In the genomic region with DNA sequence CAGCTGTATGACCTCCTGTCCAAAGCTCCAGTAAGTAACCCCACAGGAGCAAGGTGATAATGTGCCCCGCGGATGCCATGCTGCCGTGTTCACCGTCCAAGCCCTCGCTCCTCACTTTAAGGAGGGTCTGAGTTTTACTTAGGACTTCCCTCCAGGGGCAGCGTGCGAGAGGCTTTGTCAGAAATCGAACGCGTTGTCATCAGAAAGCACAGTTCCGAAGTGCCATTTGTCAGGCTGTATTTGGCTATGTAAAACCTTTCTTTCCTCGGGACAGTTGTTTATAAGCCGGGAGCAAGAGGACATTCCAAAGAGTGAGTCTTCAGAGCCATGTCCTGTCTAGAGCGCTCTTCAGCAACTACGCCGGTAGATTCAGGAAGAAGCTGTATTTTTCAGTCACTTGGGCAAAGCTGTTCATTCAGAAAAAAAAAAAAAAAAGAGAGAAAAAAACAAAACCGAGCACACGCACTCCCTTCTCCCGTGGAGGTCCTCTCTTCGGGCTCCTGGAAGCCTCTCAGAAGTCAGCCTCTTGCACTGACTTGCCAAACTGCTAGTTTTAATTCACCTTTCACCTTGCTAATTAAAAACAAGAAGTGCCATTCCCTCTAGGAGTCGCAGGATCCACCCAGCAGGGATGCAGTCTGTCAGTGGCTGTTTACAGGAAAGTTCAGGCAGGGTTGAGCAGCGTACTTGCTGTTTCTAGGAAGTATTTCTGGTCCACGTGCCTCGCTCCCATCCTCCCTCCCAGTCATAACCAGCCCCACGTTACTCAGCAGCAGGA, we compare ENCODE assay signal across 8 cellular contexts. TPM values are rescaled to one million over a fixed set of nuclear protein-coding genes. Genes with fewer than 3 reads are reported as not detected.
A peak's percentile ranks its signal among the peaks of the same experiment; 100 is the strongest.
DNase-seq lines count a peak whose midpoint lies in the region; ATAC-seq and TF ChIP-seq lines count a peak whose summit lies in the region.

TSS of gene SEMA3E (minus strand) at position 676 of the 778 bp plus-strand sequence.

- H3K9me3 ChIP-seq in HEK293 (ENCODE audit: control insufficient read depth, insufficient read depth, low read depth, low read length) (no peaks in the 10 kb centered on the region), suprapubic skin (no peaks in the 10 kb centered on the region)

- no peaks in the 10 kb centered on the region for H3K27me3 ChIP-seq in suprapubic skin

- H3K4me3 ChIP-seq in HEK293 (ENCODE audit: low read depth, low read length) (peak within 1 kb of the TSS; percentile 35), suprapubic skin (peak within 1 kb of the TSS; percentile 49)

- peaks cover 0 to 6% of the 10 kb centered on the region in 2 donors for H3K36me3 Mint-ChIP-seq in activated naive CD4-positive, alpha-beta T cell treated with anti-CD3 and anti-CD28 coated beads, Interleukin-2, amount 50 U/mL, for 72 hours

- DNase-seq in amniotic epithelial cell (ENCODE audit: low read depth): peak; percentile 58
- DNase-seq in islet precursor cell: peak; percentile 83
- DNase-seq in suprapubic skin (ENCODE audit: low spot score in 2 of 2): peak in 1 of 2 donors; percentile 55
- DNase-seq in activated naive CD4-positive, alpha-beta T cell treated with anti-CD3 and anti-CD28 coated beads, Interleukin-2, amount 50 U/mL, for 72 hours (ENCODE audit: low spot score in 2 of 2): no peak
- DNase-seq in GM10266 (ENCODE audit: extremely low spot score): no peak
- no peak for DNase-seq in NCI-H1436 treated with DMSO at 0.1 percent for 48 hours (lab: John Stamatoyannopoulos, UW)

- WGBS in suprapubic skin: 2% methylated on average over 25 of the region's 25 CpGs

- TF ChIP-seq EP300 in suprapubic skin (IDR thresholded peaks at IDR 0.05): no peak

- POLR2A ChIA-PET in HEK293 (lab: Yijun Ruan, JAX): no interaction called here

- peaks cover 3 to 5% of the 10 kb centered on the region in 2 donors for H3K9me3 Mint-ChIP-seq in activated naive CD4-positive, alpha-beta T cell treated with anti-CD3 and anti-CD28 coated beads, Interleukin-2, amount 50 U/mL, for 72 hours

- TF ChIP-seq POLR2A in suprapubic skin (IDR thresholded peaks at IDR 0.05): no peak

- peak within 1 kb of the TSS; percentile 52; the same call in 1 of the 2 replicates for H3K27ac ChIP-seq in HEK293 (ENCODE audit: extremely low read depth, low read depth, low read length)
- peak within 1 kb of the TSS; percentile 34 for H3K27ac ChIP-seq in suprapubic skin

- H3K4me1 ChIP-seq in HEK293 (ENCODE audit: control insufficient read depth, insufficient read depth, low read length) (peaks cover 10% of the 10 kb centered on the region), suprapubic skin (peaks cover 4% of the 10 kb centered on the region)

- H3K36me3 ChIP-seq in HEK293 (ENCODE audit: control insufficient read depth in 2 of 2, insufficient read depth in 1 of 2, low read length in 2 of 2) (no peaks in the 10 kb centered on the region), suprapubic skin (no peaks in the 10 kb centered on the region)

- CTCF ChIA-PET in HEK293 (lab: Yijun Ruan, JAX): interaction anchor here (0.5 to 1.0 kb wide), 4 partner anchors 18 to 299 kb away, joined by 3 to 4 read pairs (median 4); no protein-coding TSS in a partner anchor

- no peak within 1 kb of the TSS for H3K27ac Mint-ChIP-seq in activated naive CD4-positive, alpha-beta T cell treated with anti-CD3 and anti-CD28 coated beads, Interleukin-2, amount 50 U/mL, for 72 hours

- no peak for ATAC-seq in HG02852 (IDR thresholded peaks at IDR 0.05; ENCODE audit: unreplicated experiment)
- no peak for ATAC-seq in activated naive CD4-positive, alpha-beta T cell treated with anti-CD3 and anti-CD28 coated beads, Interleukin-2, amount 50 U/mL, for 72 hours

- TF ChIP-seq CTCF in HEK293 (tag by site-specific recombination; IDR thresholded peaks at IDR 0.05): peak; percentile 23; the same call in 1 of the 2 replicates
- no peak for TF ChIP-seq CTCF in suprapubic skin (IDR thresholded peaks at IDR 0.05)
- TF ChIP-seq CTCF in GM10266 (IDR thresholded peaks at IDR 0.05; ENCODE audit: control insufficient read depth, insufficient read depth, low read depth, missing control alignments): no peak

TF ChIP-seq in HEK293, 187 proteins besides CTCF, POLR2A, EP300 and RAD21 (continues in another document):
- TF ChIP-seq IKZF3 (tag by site-specific recombination; IDR thresholded peaks at IDR 0.05) (peak; percentile 62; the same call in 1 of the 2 replicates), WT1 (tag by site-specific recombination; IDR thresholded peaks at IDR 0.05) (0 out of 2 replicates have a peak, but pooled peaks have one; percentile 26), HOXD13 (CRISPR knock-in tag; IDR thresholded peaks at IDR 0.05; ENCODE audit: borderline replicate concordance) (no peak), ZNF416 (tag by site-specific recombination; IDR thresholded peaks at IDR 0.05) (no peak), ZNF837 (tag by site-specific recombination; IDR thresholded peaks at IDR 0.05) (no peak), SP7 (tag by site-specific recombination; IDR thresholded peaks at IDR 0.05) (peak; percentile 41; the same call in 1 of the 2 replicates), MZF1 (tag by site-specific recombination; IDR thresholded peaks at IDR 0.05; ENCODE audit: borderline replicate concordance) (0 out of 2 replicates have a peak, but pooled peaks have one; percentile 35), ZNF362 (tag by site-specific recombination; IDR thresholded peaks at IDR 0.05) (peak; percentile 42; the same call in 1 of the 2 replicates), PRDM1 (tag by site-specific recombination; IDR thresholded peaks at IDR 0.05) (peak; percentile 42; the same call in 1 of the 2 replicates), ZSCAN30 (tag by site-specific recombination; IDR thresholded peaks at IDR 0.05) (0 out of 2 replicates have a peak, but pooled peaks have one; percentile 10), ZNF561 (tag by site-specific recombination; IDR thresholded peaks at IDR 0.05; ENCODE audit: borderline replicate concordance) (0 out of 2 replicates have a peak, but pooled peaks have one; percentile 30), ZIC2 (tag by site-specific recombination; IDR thresholded peaks at IDR 0.05) (peak; percentile 46; the same call in 1 of the 2 replicates), ZNF341 (tag by site-specific recombination; IDR thresholded peaks at IDR 0.05; ENCODE audit: low read depth) (peak; percentile 86), ZBTB20 (tag by site-specific recombination; IDR thresholded peaks at IDR 0.05) (peak; percentile 75), ZNF645 (tag by site-specific recombination; IDR thresholded peaks at IDR 0.05) (no peak), FEZF1 (tag by site-specific recombination; IDR thresholded peaks at IDR 0.05) (no peak), ZNF600 (tag by site-specific recombination; IDR thresholded peaks at IDR 0.05) (peak; percentile 45; the same call in 1 of the 2 replicates), OSR2 (tag by site-specific recombination; IDR thresholded peaks at IDR 0.05) (peak; percentile 28; the same call in 1 of the 2 replicates), ZNF549 (tag by site-specific recombination; IDR thresholded peaks at IDR 0.05) (no peak), GLIS1 (tag by site-specific recombination; IDR thresholded peaks at IDR 0.05) (peak; percentile 32; the same call in 1 of the 2 replicates)
- TF ChIP-seq, protein P1, sequence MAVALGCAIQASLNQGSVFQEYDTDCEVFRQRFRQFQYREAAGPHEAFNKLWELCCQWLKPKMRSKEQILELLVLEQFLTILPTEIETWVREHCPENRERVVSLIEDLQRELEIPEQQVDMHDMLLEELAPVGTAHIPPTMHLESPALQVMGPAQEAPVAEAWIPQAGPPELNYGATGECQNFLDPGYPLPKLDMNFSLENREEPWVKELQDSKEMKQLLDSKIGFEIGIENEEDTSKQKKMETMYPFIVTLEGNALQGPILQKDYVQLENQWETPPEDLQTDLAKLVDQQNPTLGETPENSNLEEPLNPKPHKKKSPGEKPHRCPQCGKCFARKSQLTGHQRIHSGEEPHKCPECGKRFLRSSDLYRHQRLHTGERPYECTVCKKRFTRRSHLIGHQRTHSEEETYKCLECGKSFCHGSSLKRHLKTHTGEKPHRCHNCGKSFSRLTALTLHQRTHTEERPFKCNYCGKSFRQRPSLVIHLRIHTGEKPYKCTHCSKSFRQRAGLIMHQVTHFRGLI (tag by site-specific recombination; IDR thresholded peaks at IDR 0.05): no peak
- TF ChIP-seq, protein P2, sequence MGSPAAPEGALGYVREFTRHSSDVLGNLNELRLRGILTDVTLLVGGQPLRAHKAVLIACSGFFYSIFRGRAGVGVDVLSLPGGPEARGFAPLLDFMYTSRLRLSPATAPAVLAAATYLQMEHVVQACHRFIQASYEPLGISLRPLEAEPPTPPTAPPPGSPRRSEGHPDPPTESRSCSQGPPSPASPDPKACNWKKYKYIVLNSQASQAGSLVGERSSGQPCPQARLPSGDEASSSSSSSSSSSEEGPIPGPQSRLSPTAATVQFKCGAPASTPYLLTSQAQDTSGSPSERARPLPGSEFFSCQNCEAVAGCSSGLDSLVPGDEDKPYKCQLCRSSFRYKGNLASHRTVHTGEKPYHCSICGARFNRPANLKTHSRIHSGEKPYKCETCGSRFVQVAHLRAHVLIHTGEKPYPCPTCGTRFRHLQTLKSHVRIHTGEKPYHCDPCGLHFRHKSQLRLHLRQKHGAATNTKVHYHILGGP (tag by site-specific recombination; IDR thresholded peaks at IDR 0.05): peak; percentile 74

RNA-seq across cellular contexts. Expression of gene SEMA3E, which starts in this region (rescaled TPM):
- 1 to 10 TPM; 1.0 to 2.2 (median 2.0) TPM for total RNA-seq in suprapubic skin
- total RNA-seq in activated naive CD4-positive, alpha-beta T cell treated with anti-CD3 and anti-CD28 coated beads, Interleukin-2, amount 50 U/mL, for 72 hours: not detected

Comparison
In these comparisons a context has a peak if more than half of its experiments do, and no peak if none do; other contexts are left out.
1. DNase-seq: peak in amniotic epithelial cell (single experiment) and islet precursor cell (single experiment); none in activated naive CD4-positive, alpha-beta T cell treated with anti-CD3 and anti-CD28 coated beads, Interleukin-2, amount 50 U/mL, for 72 hours (0 of 2), GM10266 (single experiment) and NCI-H1436 treated with DMSO at 0.1 percent for 48 hours (single experiment).